ENCODE assay signal across 8 cellular contexts in genomic region chrX:44874481-44875184, GRCh38. TPM values are rescaled to one million over a fixed set of nuclear protein-coding genes. Genes with fewer than 3 reads are reported as not detected.
A peak's percentile ranks its signal among the peaks of the same experiment; 100 is the strongest.
DNase-seq lines count a peak whose midpoint lies in the region; ATAC-seq and TF ChIP-seq lines count a peak whose summit lies in the region.

No MANE protein-coding gene starts in this region.

- no peak for ATAC-seq in HG03378 (IDR thresholded peaks at IDR 0.05; ENCODE audit: unreplicated experiment)

- H3K9me3 ChIP-seq in iPS-15b (ENCODE audit: control insufficient read depth, insufficient read depth, low read length), result peaks cover 4% of the 10 kb centered on the region

- TF ChIP-seq CTCF in C4-2B (conservative IDR thresholded peaks at IDR 0.05) (no peak), HFF-Myc (IDR thresholded peaks at IDR 0.05; ENCODE audit: low read depth, low read length, missing control alignments) (no peak)

- no peak for DNase-seq in HFF-Myc (ENCODE audit: extremely low read depth, low read depth)
- peak; percentile 33 for DNase-seq in SK-MEL-5 (ENCODE audit: low read depth, low spot score)
- peak; percentile 64 for DNase-seq in astrocyte of the hippocampus (ENCODE audit: low read depth, low spot score)
- no peak for DNase-seq in GOT3 (lab: John Stamatoyannopoulos, UW)

- H3K9ac ChIP-seq in iPS-15b (ENCODE audit: low read depth, low read length), result peak overlapping the region; percentile 68

- H3K27me3 ChIP-seq in iPS-15b (ENCODE audit: control insufficient read depth, insufficient read depth, low read length), result no peaks in the 10 kb centered on the region

- in situ Hi-C loops in SK-MEL-5 (cut with HindIII; ENCODE audit: low pct_unique_long_range_greater_than_20kb, low sequenced_read_pairs), result no loop called here

- H3K27ac ChIP-seq in C4-2B (peak overlapping the region; percentile 100), skin epidermis (peak overlapping the region in 20 of 21 experiments; percentile 91 to 99 (median 97))

- no peaks in the 10 kb centered on the region for H3K36me3 ChIP-seq in iPS-15b (ENCODE audit: control insufficient read depth, insufficient read depth, low read length)

- H3K4me3 ChIP-seq in HFF-Myc (replicated peaks; ENCODE audit: low read depth, low read length) (peak overlapping the region; percentile 66), iPS-15b (ENCODE audit: low read depth, low read length) (peak overlapping the region; percentile 54), skin epidermis (peak overlapping the region; percentile 62 to 87 (median 72))

- H3K4me1 ChIP-seq in iPS-15b (ENCODE audit: control insufficient read depth, insufficient read depth, low read length), result no peaks in the 10 kb centered on the region

RNA-seq across cellular contexts. Expression of gene KDM6A, which starts 1.6 kb away (rescaled TPM):
- total RNA-seq in SK-MEL-5 (2014; rRNA removed; shearing (Covaris generic)), result 11.7 and 13.0 TPM in 2 replicates
- 10.2 and 10.5 TPM in 2 replicates for polyA plus RNA-seq in SK-MEL-5 (2015; cell fraction: cytosol; rRNA removed)
- 26.8 and 29.1 TPM in 2 replicates for polyA plus RNA-seq in SK-MEL-5 (2015; cell fraction: nucleus; rRNA removed)

RNA-seq across cellular contexts. Expression of gene DUSP21, which starts 30.8 kb away (rescaled TPM):
- not detected in 2 replicates for total RNA-seq in SK-MEL-5 (2014; rRNA removed; shearing (Covaris generic))
- polyA plus RNA-seq in SK-MEL-5 (2015; cell fraction: cytosol; rRNA removed), result not detected in 2 replicates
- not detected in 2 replicates for polyA plus RNA-seq in SK-MEL-5 (2015; cell fraction: nucleus; rRNA removed)

Comparison
In these comparisons a context has a peak if more than half of its experiments do, and no peak if none do; other contexts are left out.
1. DNase-seq: peak in SK-MEL-5 (single experiment) and astrocyte of the hippocampus (single experiment); none in HFF-Myc (single experiment) and GOT3 (single experiment).
2. Peak in every context shown above with its lines, with median percentiles within 50 percentile points of each other: H3K4me3 ChIP-seq.